Comparison of ENCODE assay signal across 8 cellular contexts in genomic region chr19:11434703-11435056, GRCh38. TPM values are rescaled to one million over a fixed set of nuclear protein-coding genes. Genes with fewer than 3 reads are reported as not detected.
DNase-seq lines count a peak whose midpoint lies in the region; ATAC-seq and TF ChIP-seq lines count a peak whose summit lies in the region.

No MANE protein-coding gene starts in this region.

- no peaks in the 10 kb centered on the region for H3K9me3 Mint-ChIP-seq in activated naive CD8-positive, alpha-beta T cell treated with anti-CD3 and anti-CD28 coated beads for 36 hours

- H3K9ac ChIP-seq in liver (ENCODE audit: low read depth in 1 of 2, low read length in 2 of 2), result peak overlapping the region in 1 of 2 donors; percentile 53

- ATAC-seq in HG02840 (IDR thresholded peaks at IDR 0.05; ENCODE audit: low FRiP score, unreplicated experiment), result peak; percentile 5

- intact Hi-C loops in uterus (cut with DNase I; ENCODE audit: low total_unique reads), result no loop called here

- no peak for TF ChIP-seq RAD21 in liver (IDR thresholded peaks at IDR 0.05)

- peaks cover 24% of the 10 kb centered on the region for H3K36me3 Mint-ChIP-seq in activated naive CD8-positive, alpha-beta T cell treated with anti-CD3 and anti-CD28 coated beads for 36 hours

- H3K27ac Mint-ChIP-seq in activated naive CD8-positive, alpha-beta T cell treated with anti-CD3 and anti-CD28 coated beads for 36 hours, result peak overlapping the region; percentile 100

- H3K4me1 ChIP-seq in liver (ENCODE audit: control insufficient read depth in 4 of 4, insufficient read depth in 4 of 4, low read length in 3 of 4), result peaks cover 9 to 17% (median 15%) of the 10 kb centered on the region in 4 donors
- peaks cover 9% of the 10 kb centered on the region in 2 donors for H3K4me1 ChIP-seq in uterus

- H3K27ac ChIP-seq in liver (ENCODE audit: low read depth in 1 of 2, low read length in 2 of 2) (peak overlapping the region; percentile 52 to 75), uterus (peak overlapping the region; percentile 83 to 86)

- H3K4me3 Mint-ChIP-seq in activated naive CD8-positive, alpha-beta T cell treated with anti-CD3 and anti-CD28 coated beads for 36 hours, result peak overlapping the region; percentile 100

- H3K36me3 ChIP-seq in liver (ENCODE audit: control insufficient read depth in 4 of 4, insufficient read depth in 3 of 4, low read depth in 1 of 4, low read length in 3 of 4), result peaks cover 0 to 9% (median 4%) of the 10 kb centered on the region in 4 donors
- H3K36me3 ChIP-seq in uterus, result no peaks in the 10 kb centered on the region

- H3K9me3 ChIP-seq in liver (ENCODE audit: control insufficient read depth in 4 of 4, low read length in 3 of 4) (no peaks in the 10 kb centered on the region), uterus (no peaks in the 10 kb centered on the region)

- no peaks in the 10 kb centered on the region for H3K27me3 ChIP-seq in liver (ENCODE audit: control insufficient read depth in 4 of 4, insufficient read depth in 4 of 4, low read length in 3 of 4)
- H3K27me3 ChIP-seq in uterus, result no peaks in the 10 kb centered on the region

- no peak for DNase-seq in activated naive CD8-positive, alpha-beta T cell treated with anti-CD3 and anti-CD28 coated beads for 36 hours
- DNase-seq in uterus (peak in 1 of 2 donors; percentile 37), medulla oblongata (ENCODE audit: extremely low spot score) (no peak), putamen (ENCODE audit: low spot score) (no peak), NCI-H1930 (lab: John Stamatoyannopoulos, UW) (no peak)

- WGBS in liver, result 9% methylated on average over 9 of the region's 9 CpGs

- no peak for TF ChIP-seq POLR2A in uterus (IDR thresholded peaks at IDR 0.05)

- H3K4me3 ChIP-seq in GM12875 (ENCODE audit: low read depth, low read length) (peak overlapping the region; percentile 49), liver (ENCODE audit: low read depth in 1 of 3, low read length in 3 of 3) (peak overlapping the region in 2 of 3 donors; percentile 27 to 82), uterus (peak overlapping the region; percentile 31 to 43)

- peaks cover 14% of the 10 kb centered on the region for H3K4me1 Mint-ChIP-seq in activated naive CD8-positive, alpha-beta T cell treated with anti-CD3 and anti-CD28 coated beads for 36 hours

- TF ChIP-seq CTCF in GM12875 (IDR thresholded peaks at IDR 0.05; ENCODE audit: borderline replicate concordance, insufficient read depth, low read depth, low read length) (no peak), liver (IDR thresholded peaks at IDR 0.05; ENCODE audit: low read depth, low read length, missing input control) (no peak), uterus (IDR thresholded peaks at IDR 0.05) (no peak)

- peaks cover 3% of the 10 kb centered on the region for H3K27me3 Mint-ChIP-seq in activated naive CD8-positive, alpha-beta T cell treated with anti-CD3 and anti-CD28 coated beads for 36 hours

TF ChIP-seq in liver, 16 proteins besides CTCF, POLR2A, EP300 and RAD21:
- TF ChIP-seq RXRA (IDR thresholded peaks at IDR 0.05) (no peak), REST (IDR thresholded peaks at IDR 0.05) (no peak), FOXA1 (IDR thresholded peaks at IDR 0.05) (no peak), HNF4A (conservative IDR thresholded peaks at IDR 0.05) (no peak), NR2F2 (IDR thresholded peaks at IDR 0.05) (no peak), MAX (IDR thresholded peaks at IDR 0.05) (no peak), JUND (IDR thresholded peaks at IDR 0.05) (no peak), YY1 (IDR thresholded peaks at IDR 0.05) (no peak), GABPA (IDR thresholded peaks at IDR 0.05 in 1 of 2, conservative IDR thresholded peaks at IDR 0.05 in 1 of 2) (no peak), ZBTB33 (IDR thresholded peaks at IDR 0.05) (no peak), HNF4G (IDR thresholded peaks at IDR 0.05) (no peak)

RNA-seq across cellular contexts. Expression of gene ODAD3, which starts 0.2 kb away (rescaled TPM):
- under 1 TPM; 0.27 to 0.32 TPM for total RNA-seq in activated naive CD8-positive, alpha-beta T cell treated with anti-CD3 and anti-CD28 coated beads for 36 hours
- total RNA-seq in liver (under 1 TPM in 1 of 2 donors, not detected in 1; 0.08 TPM), uterus (1 to 10 TPM in 1 of 4 donors, under 1 TPM in 1, not detected in 2; 0.48 to 4.4 TPM)
- under 1 TPM; 0.21 to 0.46 TPM for polyA plus RNA-seq in liver

RNA-seq across cellular contexts. Expression of gene PRKCSH, which starts 0.8 kb away (rescaled TPM):
- 100 to 1,000 TPM; 212 to 222 TPM for total RNA-seq in activated naive CD8-positive, alpha-beta T cell treated with anti-CD3 and anti-CD28 coated beads for 36 hours
- 100 to 1,000 TPM in 1 of 2 donors, 10 to 100 TPM in 1; 53.0 to 104 TPM for total RNA-seq in liver
- 100 to 1,000 TPM in 1 of 2 donors, 10 to 100 TPM in 1; 42.9 to 165 TPM for polyA plus RNA-seq in liver
- 100 to 1,000 TPM in 3 of 4 donors, 10 to 100 TPM in 1; 65.3 to 228 (median 155) TPM for total RNA-seq in uterus

RNA-seq across cellular contexts. Expression of gene RGL3, which starts 15.6 kb away (rescaled TPM):
- not detected for total RNA-seq in activated naive CD8-positive, alpha-beta T cell treated with anti-CD3 and anti-CD28 coated beads for 36 hours
- 10 to 100 TPM in 1 of 2 donors, 1 to 10 TPM in 1; 2.4 to 19.8 TPM for total RNA-seq in liver
- 1 to 10 TPM; 5.7 to 9.8 TPM for polyA plus RNA-seq in liver
- 10 to 100 TPM in 3 of 4 donors, 1 to 10 TPM in 1; 1.0 to 19.0 (median 13.2) TPM for total RNA-seq in uterus

RNA-seq across cellular contexts. Expression of gene ELAVL3, which starts 46.2 kb away (rescaled TPM):
- total RNA-seq in activated naive CD8-positive, alpha-beta T cell treated with anti-CD3 and anti-CD28 coated beads for 36 hours, result not detected
- not detected for total RNA-seq in liver
- polyA plus RNA-seq in liver, result not detected
- total RNA-seq in uterus, result 1 to 10 TPM in 1 of 4 donors, not detected in 3; 1.1 TPM

RNA-seq across cellular contexts. Expression of gene EPOR, which starts 50.6 kb away (rescaled TPM):
- 1 to 10 TPM; 3.6 to 4.5 TPM for total RNA-seq in activated naive CD8-positive, alpha-beta T cell treated with anti-CD3 and anti-CD28 coated beads for 36 hours
- total RNA-seq in liver (10 to 100 TPM in 1 of 2 donors, 1 to 10 TPM in 1; 6.4 to 70.9 TPM), uterus (1 to 10 TPM; 1.8 to 5.9 (median 4.1) TPM)
- 1 to 10 TPM; 6.3 to 7.6 TPM for polyA plus RNA-seq in liver
